ENCODE assay signal across 19 cellular contexts in genomic region chrX:47177079-47177478, GRCh38. TPM values are rescaled to one million over a fixed set of nuclear protein-coding genes. Genes with fewer than 3 reads are reported as not detected.
A peak's percentile ranks its signal among the peaks of the same experiment; 100 is the strongest.
DNase-seq lines count a peak whose midpoint lies in the region; ATAC-seq and TF ChIP-seq lines count a peak whose summit lies in the region.
"Had no signal": no experiment of that assay in that cellular context is flagged by ENCODE, and none has a peak within 500 bp of the region (broad histone marks: within the 10 kb centered on the region; RNA-seq: fewer than 3 reads in every experiment).

No MANE protein-coding gene starts in this region.

- H3K27ac Mint-ChIP-seq in activated T-cell treated with anti-CD3 and anti-CD28 coated beads, Interleukin-2, amount 50 U/mL, for 24 hours, result peak overlapping the region; percentile 34
- H3K27ac Mint-ChIP-seq in stimulated activated effector memory CD8-positive, alpha-beta T cell treated with anti-CD3 and anti-CD28 coated beads, Interleukin-12 subunit alpha, Interleukin-12 subunit beta, amount 100 ng/mL, for 72 hours, result peak overlapping the region; percentile 86
- H3K27ac Mint-ChIP-seq in activated CD8-positive, alpha-beta memory T cell treated with anti-CD3 and anti-CD28 coated beads, Interleukin-2, amount 10 ng/mL, durations not matched to agents 7 days and 5 days, result no peak overlapping the region
- H3K27ac Mint-ChIP-seq: IgD-negative memory B cell had no signal

- no peaks in the 10 kb centered on the region for H3K9me3 Mint-ChIP-seq in activated T-cell treated with anti-CD3 and anti-CD28 coated beads, Interleukin-2, amount 50 U/mL, for 24 hours
- no peaks in the 10 kb centered on the region for H3K9me3 Mint-ChIP-seq in activated T-cell treated with anti-CD3 and anti-CD28 coated beads, Interleukin-2, amount 50 U/mL, for 4 hours
- H3K9me3 Mint-ChIP-seq in stimulated activated effector memory CD8-positive, alpha-beta T cell treated with anti-CD3 and anti-CD28 coated beads, Interleukin-12 subunit alpha, Interleukin-12 subunit beta, amount 100 ng/mL, for 72 hours, result no peaks in the 10 kb centered on the region
- H3K9me3 Mint-ChIP-seq in activated CD8-positive, alpha-beta memory T cell treated with anti-CD3 and anti-CD28 coated beads, Interleukin-2, amount 10 ng/mL, durations not matched to agents 7 days and 5 days (ENCODE audit: low read depth), result no peaks in the 10 kb centered on the region
- H3K9me3 Mint-ChIP-seq: HFFc6, IgD-negative memory B cell had no signal

- TF ChIP-seq CTCF in RWPE2 (IDR thresholded peaks at IDR 0.05; ENCODE audit: poor library complexity, severe bottlenecking), result no peak

- H3K4me3 Mint-ChIP-seq in activated T-cell treated with anti-CD3 and anti-CD28 coated beads, Interleukin-2, amount 50 U/mL, for 24 hours, result no peak overlapping the region
- H3K4me3 Mint-ChIP-seq in activated T-cell treated with anti-CD3 and anti-CD28 coated beads, Interleukin-2, amount 50 U/mL, for 4 hours, result no peak overlapping the region
- no peak overlapping the region for H3K4me3 Mint-ChIP-seq in stimulated activated effector memory CD8-positive, alpha-beta T cell treated with anti-CD3 and anti-CD28 coated beads, Interleukin-12 subunit alpha, Interleukin-12 subunit beta, amount 100 ng/mL, for 72 hours
- H3K4me3 Mint-ChIP-seq in activated CD8-positive, alpha-beta memory T cell treated with anti-CD3 and anti-CD28 coated beads, Interleukin-2, amount 10 ng/mL, durations not matched to agents 7 days and 5 days, result no peak overlapping the region
- H3K4me3 Mint-ChIP-seq: CD14-positive monocyte, HFFc6, IgD-negative memory B cell had no signal

- CTCF ChIA-PET in activated CD8-positive, alpha-beta memory T cell treated with anti-CD3 and anti-CD28 coated beads, Interleukin-2, amount 10 ng/mL, durations not matched to agents 7 days and 5 days (lab: Charles Lee), result no interaction called here

- no peaks in the 10 kb centered on the region for H3K27me3 ChIP-seq in RWPE2 (ENCODE audit: insufficient read depth, poor library complexity, severe bottlenecking)
- H3K27me3 ChIP-seq: SJCRH30 had no signal

- peak overlapping the region; percentile 26 for H3K27ac ChIP-seq in RWPE2 (ENCODE audit: poor library complexity, severe bottlenecking)
- H3K27ac ChIP-seq: PC-9, SJCRH30 had no signal

- H3K9me3 ChIP-seq in RWPE2 (ENCODE audit: severe bottlenecking), result no peaks in the 10 kb centered on the region
- H3K9me3 ChIP-seq: SJCRH30 had no signal

- no peak for DNase-seq in activated T-cell treated with anti-CD3 and anti-CD28 coated beads, Interleukin-2, amount 50 U/mL, for 24 hours
- no peak for DNase-seq in activated T-cell treated with anti-CD3 and anti-CD28 coated beads, Interleukin-2, amount 50 U/mL, for 4 hours
- DNase-seq in RWPE2 (ENCODE audit: low spot score) (no peak), islet precursor cell (peak; percentile 20), NCI-H1930 (lab: John Stamatoyannopoulos, UW) (no peak), nucleus accumbens (lab: John Stamatoyannopoulos, UW) (no peak)
- DNase-seq in stimulated activated effector memory CD8-positive, alpha-beta T cell treated with anti-CD3 and anti-CD28 coated beads, Interleukin-12 subunit alpha, Interleukin-12 subunit beta, amount 100 ng/mL, for 72 hours (ENCODE audit: low spot score in 2 of 2), result no peak
- no peak for DNase-seq in activated CD8-positive, alpha-beta memory T cell treated with anti-CD3 and anti-CD28 coated beads, Interleukin-2, amount 10 ng/mL, durations not matched to agents 7 days and 5 days
- DNase-seq: 8988T, DMS79 treated with DMSO at 0.1 percent for 48 hours, HFFc6, NCI-H1092 treated with DMSO at 0.1 percent for 48 hours, NCI-H187 treated with DMSO at 0.1 percent for 48 hours, NCI-H226, NCI-H524, SJCRH30 had no signal

- H3K4me1 ChIP-seq in RWPE2 (ENCODE audit: insufficient read depth, poor library complexity, severe bottlenecking), result no peaks in the 10 kb centered on the region
- H3K4me1 ChIP-seq: SJCRH30 had no signal

- H3K27me3 Mint-ChIP-seq in activated T-cell treated with anti-CD3 and anti-CD28 coated beads, Interleukin-2, amount 50 U/mL, for 24 hours, result peaks cover 56% of the 10 kb centered on the region
- H3K27me3 Mint-ChIP-seq in activated T-cell treated with anti-CD3 and anti-CD28 coated beads, Interleukin-2, amount 50 U/mL, for 4 hours (ENCODE audit: low read depth), result no peaks in the 10 kb centered on the region
- H3K27me3 Mint-ChIP-seq in activated CD8-positive, alpha-beta memory T cell treated with anti-CD3 and anti-CD28 coated beads, Interleukin-2, amount 10 ng/mL, durations not matched to agents 7 days and 5 days, result no peaks in the 10 kb centered on the region

- H3K4me3 ChIP-seq in RWPE2 (ENCODE audit: severe bottlenecking), result no peak overlapping the region
- H3K4me3 ChIP-seq: PC-9, SJCRH30 had no signal

- peaks cover 15% of the 10 kb centered on the region for H3K36me3 ChIP-seq in RWPE2 (ENCODE audit: low read depth)
- H3K36me3 ChIP-seq: SJCRH30 had no signal

- no peaks in the 10 kb centered on the region for H3K4me1 Mint-ChIP-seq in activated T-cell treated with anti-CD3 and anti-CD28 coated beads, Interleukin-2, amount 50 U/mL, for 24 hours (ENCODE audit: low read depth)
- H3K4me1 Mint-ChIP-seq in activated T-cell treated with anti-CD3 and anti-CD28 coated beads, Interleukin-2, amount 50 U/mL, for 4 hours (ENCODE audit: low read depth), result no peaks in the 10 kb centered on the region
- H3K4me1 Mint-ChIP-seq in stimulated activated effector memory CD8-positive, alpha-beta T cell treated with anti-CD3 and anti-CD28 coated beads, Interleukin-12 subunit alpha, Interleukin-12 subunit beta, amount 100 ng/mL, for 72 hours, result peaks cover 14% of the 10 kb centered on the region
- peaks cover 11% of the 10 kb centered on the region for H3K4me1 Mint-ChIP-seq in activated CD8-positive, alpha-beta memory T cell treated with anti-CD3 and anti-CD28 coated beads, Interleukin-2, amount 10 ng/mL, durations not matched to agents 7 days and 5 days
- H3K4me1 Mint-ChIP-seq: CD14-positive monocyte had no signal

- H3K36me3 Mint-ChIP-seq in activated T-cell treated with anti-CD3 and anti-CD28 coated beads, Interleukin-2, amount 50 U/mL, for 24 hours (ENCODE audit: low read depth), result peaks cover 82% of the 10 kb centered on the region
- H3K36me3 Mint-ChIP-seq in activated T-cell treated with anti-CD3 and anti-CD28 coated beads, Interleukin-2, amount 50 U/mL, for 4 hours (ENCODE audit: insufficient read depth), result peaks cover 10% of the 10 kb centered on the region
- peaks cover 78% of the 10 kb centered on the region for H3K36me3 Mint-ChIP-seq in stimulated activated effector memory CD8-positive, alpha-beta T cell treated with anti-CD3 and anti-CD28 coated beads, Interleukin-12 subunit alpha, Interleukin-12 subunit beta, amount 100 ng/mL, for 72 hours
- peaks cover 21% of the 10 kb centered on the region for H3K36me3 Mint-ChIP-seq in activated CD8-positive, alpha-beta memory T cell treated with anti-CD3 and anti-CD28 coated beads, Interleukin-2, amount 10 ng/mL, durations not matched to agents 7 days and 5 days

- ATAC-seq in activated T-cell treated with anti-CD3 and anti-CD28 coated beads, Interleukin-2, amount 50 U/mL, for 4 hours, result no peak
- no peak for ATAC-seq in RWPE2 (ENCODE audit: low read depth)
- peak; percentile 50 for ATAC-seq in stimulated activated effector memory CD8-positive, alpha-beta T cell treated with anti-CD3 and anti-CD28 coated beads, Interleukin-12 subunit alpha, Interleukin-12 subunit beta, amount 100 ng/mL, for 72 hours
- no peak for ATAC-seq in activated CD8-positive, alpha-beta memory T cell treated with anti-CD3 and anti-CD28 coated beads, Interleukin-2, amount 10 ng/mL, durations not matched to agents 7 days and 5 days

RNA-seq across cellular contexts. Expression of gene UBA1, which starts 16.6 kb away (rescaled TPM):
- 100 to 1,000 TPM; 236 to 281 (median 254) TPM for total RNA-seq in activated T-cell treated with anti-CD3 and anti-CD28 coated beads, Interleukin-2, amount 50 U/mL, for 4 hours
- 100 to 1,000 TPM; 177 to 204 TPM for total RNA-seq in activated CD8-positive, alpha-beta memory T cell treated with anti-CD3 and anti-CD28 coated beads, Interleukin-2, amount 10 ng/mL, durations not matched to agents 7 days and 5 days

RNA-seq across cellular contexts. Expression of gene RBM10, which starts 32.1 kb away (rescaled TPM):
- total RNA-seq in activated T-cell treated with anti-CD3 and anti-CD28 coated beads, Interleukin-2, amount 50 U/mL, for 4 hours, result 10 to 100 TPM; 77.7 to 83.4 (median 81.4) TPM
- 10 to 100 TPM; 64.9 to 65.6 TPM for total RNA-seq in activated CD8-positive, alpha-beta memory T cell treated with anti-CD3 and anti-CD28 coated beads, Interleukin-2, amount 10 ng/mL, durations not matched to agents 7 days and 5 days

RNA-seq across cellular contexts. Expression of gene NDUFB11, which starts 32.6 kb away (rescaled TPM):
- 100 to 1,000 TPM in 2 of 3 donors, 10 to 100 TPM in 1; 95.3 to 103 (median 100) TPM for total RNA-seq in activated T-cell treated with anti-CD3 and anti-CD28 coated beads, Interleukin-2, amount 50 U/mL, for 4 hours
- total RNA-seq in activated CD8-positive, alpha-beta memory T cell treated with anti-CD3 and anti-CD28 coated beads, Interleukin-2, amount 10 ng/mL, durations not matched to agents 7 days and 5 days, result 10 to 100 TPM; 82.7 to 97.6 TPM

RNA-seq across cellular contexts. Expression of gene CDK16, which starts 41.4 kb away (rescaled TPM):
- 10 to 100 TPM; 45.4 to 51.4 (median 49.4) TPM for total RNA-seq in activated T-cell treated with anti-CD3 and anti-CD28 coated beads, Interleukin-2, amount 50 U/mL, for 4 hours
- 10 to 100 TPM; 61.4 to 80.6 TPM for total RNA-seq in activated CD8-positive, alpha-beta memory T cell treated with anti-CD3 and anti-CD28 coated beads, Interleukin-2, amount 10 ng/mL, durations not matched to agents 7 days and 5 days

RNA-seq across cellular contexts. Expression of gene USP11, which starts 55.7 kb away (rescaled TPM):
- 10 to 100 TPM; 13.5 to 18.8 (median 16.0) TPM for total RNA-seq in activated T-cell treated with anti-CD3 and anti-CD28 coated beads, Interleukin-2, amount 50 U/mL, for 4 hours
- 10 to 100 TPM; 54.8 to 72.7 TPM for total RNA-seq in activated CD8-positive, alpha-beta memory T cell treated with anti-CD3 and anti-CD28 coated beads, Interleukin-2, amount 10 ng/mL, durations not matched to agents 7 days and 5 days
